Comparison of ENCODE assay signal across 10 cellular contexts in the genomic region with DNA sequence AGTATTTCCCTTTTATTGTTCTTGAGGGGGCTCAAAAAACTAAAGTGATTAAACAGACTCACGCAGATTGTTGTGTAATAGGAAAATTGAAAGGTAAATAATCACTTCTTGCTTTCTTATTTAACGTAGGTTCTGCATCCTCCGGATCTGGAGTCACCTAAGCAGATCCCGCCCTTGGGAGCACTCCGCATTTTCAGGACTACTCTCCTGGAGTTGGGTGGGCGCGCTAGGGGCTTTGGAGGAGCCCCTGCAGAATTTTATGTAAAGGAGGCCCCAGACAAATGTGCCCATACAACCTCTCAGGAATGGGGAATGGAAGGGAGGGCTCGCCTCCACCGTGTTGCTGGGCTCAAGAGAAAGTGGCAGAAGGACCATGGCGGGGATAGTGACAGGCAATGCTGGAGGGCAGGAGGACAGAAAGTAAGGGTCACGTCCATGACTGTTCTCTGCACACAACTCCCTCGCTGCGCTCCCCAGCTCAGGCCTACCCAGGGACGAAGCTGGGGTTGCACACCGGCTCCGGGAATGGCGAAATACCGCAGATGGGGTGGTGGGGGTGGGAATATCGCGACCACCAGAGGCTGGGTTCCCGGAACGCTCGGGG. TPM values are rescaled to one million over a fixed set of nuclear protein-coding genes. Genes with fewer than 3 reads are reported as not detected.
DNase-seq lines count a peak whose midpoint lies in the region; ATAC-seq, FAIRE-seq and TF ChIP-seq lines count a peak whose summit lies in the region.
"Had no signal": no experiment of that assay in that cellular context is flagged by ENCODE, and none has a peak within 500 bp of the region (broad histone marks: within the 10 kb centered on the region; RNA-seq: fewer than 3 reads in every experiment).

No MANE protein-coding gene starts in this region.

- H3K4me1 ChIP-seq in endodermal cell (ENCODE audit: control insufficient read depth, insufficient read depth, low read length) (no peaks in the 10 kb centered on the region), thyroid gland (peaks cover 11 to 24% of the 10 kb centered on the region in 2 donors)

- H3K4me3 Mint-ChIP-seq in activated CD4-positive, alpha-beta T cell treated with anti-CD3 and anti-CD28 coated beads, Interleukin-2, amount 10 ng/mL, durations not matched to agents 24 days and 14 days = peak overlapping the region; percentile 86
- H3K4me3 Mint-ChIP-seq in endodermal cell (peak overlapping the region; percentile 63), mesothelial cell of epicardium (peak overlapping the region; percentile 65)

- no peaks in the 10 kb centered on the region for H3K27me3 Mint-ChIP-seq in activated CD4-positive, alpha-beta T cell treated with anti-CD3 and anti-CD28 coated beads, Interleukin-2, amount 10 ng/mL, durations not matched to agents 24 days and 14 days
- H3K27me3 Mint-ChIP-seq in endodermal cell (ENCODE audit: insufficient read depth) (peaks cover 81% of the 10 kb centered on the region), mesothelial cell of epicardium (ENCODE audit: low read depth) (peaks cover 64% of the 10 kb centered on the region)

- ATAC-seq in GM21825 (IDR thresholded peaks at IDR 0.05; ENCODE audit: unreplicated experiment) (no peak), HG02610 (IDR thresholded peaks at IDR 0.05; ENCODE audit: unreplicated experiment) (no peak)

- H3K9me3 Mint-ChIP-seq in activated CD4-positive, alpha-beta T cell treated with anti-CD3 and anti-CD28 coated beads, Interleukin-2, amount 10 ng/mL, durations not matched to agents 24 days and 14 days = no peaks in the 10 kb centered on the region
- H3K9me3 Mint-ChIP-seq in endodermal cell = no peaks in the 10 kb centered on the region
- H3K9me3 Mint-ChIP-seq in mesothelial cell of epicardium = no peaks in the 10 kb centered on the region

- H3K27ac Mint-ChIP-seq in activated CD4-positive, alpha-beta T cell treated with anti-CD3 and anti-CD28 coated beads, Interleukin-2, amount 10 ng/mL, durations not matched to agents 24 days and 14 days = peak overlapping the region; percentile 59
- H3K27ac Mint-ChIP-seq in endodermal cell (no peak overlapping the region), mesothelial cell of epicardium (no peak overlapping the region)

- no peak for TF ChIP-seq POLR2A in thyroid gland (IDR thresholded peaks at IDR 0.05)

- FAIRE-seq in urothelium cell line (lab: Jason Lieb, UNC) = no peak

- H3K27me3 ChIP-seq in endodermal cell (ENCODE audit: control insufficient read depth, insufficient read depth, low read length, poor library complexity, severe bottlenecking) (peaks cover 70% of the 10 kb centered on the region), thyroid gland (no peaks in the 10 kb centered on the region)

- no peak overlapping the region for H3K9ac ChIP-seq in endodermal cell (ENCODE audit: extremely low read depth, low read length, poor library complexity, severe bottlenecking)

- intact Hi-C loops in activated CD4-positive, alpha-beta T cell treated with anti-CD3 and anti-CD28 coated beads, Interleukin-2, amount 10 ng/mL, durations not matched to agents 24 days and 14 days (cut with micrococcal nuclease) = loop anchor here (1.0 to 10.0 kb wide), 4 partner anchors 7 to 988 kb away; a partner anchor contains a TSS
- intact Hi-C loops in thyroid gland (cut with DNase I) = no loop called here

- no peaks in the 10 kb centered on the region for H3K9me3 ChIP-seq in endodermal cell (ENCODE audit: control insufficient read depth, low read length)
- no peaks in the 10 kb centered on the region for H3K9me3 ChIP-seq in thyroid gland

- H3K36me3 ChIP-seq in endodermal cell (ENCODE audit: control insufficient read depth, insufficient read depth, low read length) (no peaks in the 10 kb centered on the region), thyroid gland (no peaks in the 10 kb centered on the region)

- DNase-seq in activated CD4-positive, alpha-beta T cell treated with anti-CD3 and anti-CD28 coated beads, Interleukin-2, amount 10 ng/mL, durations not matched to agents 24 days and 14 days = no peak
- DNase-seq in activated CD4-positive, alpha-beta T cell treated with anti-CD3 and anti-CD28 coated beads, Interleukin-2, amount 50 U/mL, for 48 hours = no peak
- DNase-seq in endodermal cell = no peak
- DNase-seq in mesothelial cell of epicardium (ENCODE audit: low spot score in 2 of 2, unreplicated experiment in 2 of 2) = no peak
- no peak for DNase-seq in thyroid gland
- DNase-seq in urothelium cell line (ENCODE audit: low spot score) = no peak
- DNase-seq: SHP77 had no signal

- H3K36me3 Mint-ChIP-seq in activated CD4-positive, alpha-beta T cell treated with anti-CD3 and anti-CD28 coated beads, Interleukin-2, amount 10 ng/mL, durations not matched to agents 24 days and 14 days (ENCODE audit: low read depth) = no peaks in the 10 kb centered on the region
- H3K36me3 Mint-ChIP-seq in endodermal cell (ENCODE audit: low read depth) = no peaks in the 10 kb centered on the region
- H3K36me3 Mint-ChIP-seq in mesothelial cell of epicardium = no peaks in the 10 kb centered on the region

- peak overlapping the region; percentile 59 for H3K4me3 ChIP-seq in endodermal cell (ENCODE audit: low read length)
- H3K4me3 ChIP-seq in thyroid gland (replicated peaks in 1 of 3) = peak overlapping the region in 2 of 3 donors; percentile 5 to 16

- TF ChIP-seq CTCF in endodermal cell (conservative IDR thresholded peaks at IDR 0.05) (no peak), mesothelial cell of epicardium (IDR thresholded peaks at IDR 0.05; ENCODE audit: unreplicated experiment) (no peak), thyroid gland (IDR thresholded peaks at IDR 0.05) (no peak)

- peaks cover 43% of the 10 kb centered on the region for H3K4me1 Mint-ChIP-seq in activated CD4-positive, alpha-beta T cell treated with anti-CD3 and anti-CD28 coated beads, Interleukin-2, amount 10 ng/mL, durations not matched to agents 24 days and 14 days
- H3K4me1 Mint-ChIP-seq in endodermal cell (peaks cover 16% of the 10 kb centered on the region), mesothelial cell of epicardium (peaks cover 8% of the 10 kb centered on the region)

- H3K27ac ChIP-seq in endodermal cell (ENCODE audit: low read depth, low read length) (no peak overlapping the region), thyroid gland (peak overlapping the region; percentile 46 to 60 (median 50))

- WGBS in endodermal cell (ENCODE audit: insufficient coverage in 1 of 2, insufficient read length in 1 of 2), 2 experiments = 39 to 46% methylated on average over 20 to 23 of the region's 23 CpGs
- 51 to 58% methylated on average over 23 of the region's 23 CpGs for WGBS in thyroid gland, 2 donors

RNA-seq across cellular contexts. Expression of a gene that starts 8.3 kb away (rescaled TPM):
- 465 TPM in 2 replicates for total RNA-seq in activated CD4-positive, alpha-beta T cell treated with anti-CD3 and anti-CD28 coated beads, Interleukin-2, amount 10 ng/mL, durations not matched to agents 24 days and 14 days
- total RNA-seq in endodermal cell (1 to 10 TPM in 1 of 2 donors, not detected in 1; 6.8 TPM), mesothelial cell of epicardium (4.4 to 5.7 TPM (median 5.3 TPM) in 3 replicates), thyroid gland (100 to 1,000 TPM in 1 of 4 donors, 10 to 100 TPM in 3; 42.8 to 285 (median 54.6) TPM)
- polyA plus RNA-seq in endodermal cell (2013, experiment 1 of 2) = 13.3 TPM
- polyA plus RNA-seq in endodermal cell (2013, experiment 2 of 2) = 14.2 TPM

RNA-seq across cellular contexts. Expression of a gene that starts 8.9 kb away (rescaled TPM):
- 136 and 152 TPM in 2 replicates for total RNA-seq in activated CD4-positive, alpha-beta T cell treated with anti-CD3 and anti-CD28 coated beads, Interleukin-2, amount 10 ng/mL, durations not matched to agents 24 days and 14 days
- total RNA-seq in endodermal cell (1 to 10 TPM in 1 of 2 donors, not detected in 1; 5.5 TPM), mesothelial cell of epicardium (0.99 TPM in 1 of 3 replicates, not detected in the others), thyroid gland (1,000 to 10,000 TPM in 1 of 4 donors, 100 to 1,000 TPM in 3; 111 to 1,129 (median 368) TPM)
- 1.8 TPM for polyA plus RNA-seq in endodermal cell (2013, experiment 1 of 2)
- not detected for polyA plus RNA-seq in endodermal cell (2013, experiment 2 of 2)

RNA-seq across cellular contexts. Expression of a gene that starts 15.7 kb away (rescaled TPM):
- total RNA-seq in activated CD4-positive, alpha-beta T cell treated with anti-CD3 and anti-CD28 coated beads, Interleukin-2, amount 10 ng/mL, durations not matched to agents 24 days and 14 days = not detected in 2 replicates
- total RNA-seq in endodermal cell (not detected), mesothelial cell of epicardium (not detected in 3 replicates), thyroid gland (10 to 100 TPM in 3 of 4 donors, 1 to 10 TPM in 1; 7.1 to 45.5 (median 33.8) TPM)
- 0.78 TPM for polyA plus RNA-seq in endodermal cell (2013, experiment 1 of 2)
- not detected for polyA plus RNA-seq in endodermal cell (2013, experiment 2 of 2)

RNA-seq across cellular contexts. Expression of a gene that starts 21.8 kb away (rescaled TPM):
- 1.8 and 2.1 TPM in 2 replicates for total RNA-seq in activated CD4-positive, alpha-beta T cell treated with anti-CD3 and anti-CD28 coated beads, Interleukin-2, amount 10 ng/mL, durations not matched to agents 24 days and 14 days
- not detected for total RNA-seq in endodermal cell
- polyA plus RNA-seq in endodermal cell (2013, experiment 1 of 2) = not detected
- polyA plus RNA-seq in endodermal cell (2013, experiment 2 of 2) = not detected
- total RNA-seq in mesothelial cell of epicardium = not detected in 3 replicates
- total RNA-seq in thyroid gland = 10 to 100 TPM in 3 of 4 donors, 1 to 10 TPM in 1; 7.1 to 23.6 (median 16.8) TPM
- total RNA-seq: A673 had no signal

RNA-seq across cellular contexts. Expression of a gene that starts 27.4 kb away (rescaled TPM):
- total RNA-seq in activated CD4-positive, alpha-beta T cell treated with anti-CD3 and anti-CD28 coated beads, Interleukin-2, amount 10 ng/mL, durations not matched to agents 24 days and 14 days = 5.9 and 9.3 TPM in 2 replicates
- total RNA-seq in endodermal cell = not detected
- polyA plus RNA-seq in endodermal cell (2013, experiment 1 of 2) = 2.2 TPM
- polyA plus RNA-seq in endodermal cell (2013, experiment 2 of 2) = 2.6 TPM
- not detected in 3 replicates for total RNA-seq in mesothelial cell of epicardium
- total RNA-seq in thyroid gland = not detected
- total RNA-seq: A673 had no signal

Comparison
In these comparisons a context has a peak if more than half of its experiments do, and no peak if none do; other contexts are left out.
1. RNA of a gene that starts 8.9 kb away (total RNA-seq): 111 to 1,129 TPM in thyroid gland and 136 to 152 TPM in activated CD4-positive, alpha-beta T cell treated with anti-CD3 and anti-CD28 coated beads, Interleukin-2, amount 10 ng/mL, durations not matched to agents 24 days and 14 days; 5.5 TPM in endodermal cell and 0.99 TPM in mesothelial cell of epicardium; every median in the first group is over 10 times any median in the second.
2. Peak in every context shown above with its lines, with median percentiles within 50 percentile points of each other: H3K4me3 Mint-ChIP-seq.